Comparison of ENCODE assay signal across 8 cellular contexts in genomic region chr4:98262431-98262830, GRCh38. TPM values are rescaled to one million over a fixed set of nuclear protein-coding genes. Genes with fewer than 3 reads are reported as not detected.
A peak's percentile ranks its signal among the peaks of the same experiment; 100 is the strongest.
DNase-seq lines count a peak whose midpoint lies in the region; ATAC-seq and TF ChIP-seq lines count a peak whose summit lies in the region.

No MANE protein-coding gene starts in this region.

- DNase-seq in GM03348 (ENCODE audit: low spot score) = peak; percentile 5
- DNase-seq in NOMO-1 treated with DMSO at 0.1 percent for 48 hours (lab: John Stamatoyannopoulos, UW; ENCODE audit: unreplicated experiment) = peak; percentile 75
- peak; percentile 8 for DNase-seq in dermis blood vessel endothelial cell
- no peak for DNase-seq in GM13976 (ENCODE audit: low spot score)
- DNase-seq in DMS114 treated with DMSO at 0.1 percent for 48 hours (lab: John Stamatoyannopoulos, UW; ENCODE audit: unreplicated experiment) = no peak
- no peak for DNase-seq in OCI-M2 (lab: John Stamatoyannopoulos, UW; ENCODE audit: unreplicated experiment)

- H3K36me3 Mint-ChIP-seq in nephron (ENCODE audit: low read depth) = peaks cover 10% of the 10 kb centered on the region

- peak overlapping the region; percentile 84 to 100 (median 98) for H3K27ac Mint-ChIP-seq in nephron

- in situ Hi-C loops in GM13976 (cut with MboI; ENCODE audit: low sequenced_read_pairs, unreplicated experiment) = no loop called here

- TF ChIP-seq CTCF in nephron (IDR thresholded peaks at IDR 0.05; ENCODE audit: unreplicated experiment in 3 of 3) = no peak
- no peak for TF ChIP-seq CTCF in GM13976 (IDR thresholded peaks at IDR 0.05; ENCODE audit: borderline replicate concordance, control extremely low read depth, extremely low read depth, insufficient read depth, missing control alignments)

- H3K27me3 Mint-ChIP-seq in nephron (ENCODE audit: low read depth) = no peaks in the 10 kb centered on the region

- no peak for ATAC-seq in HG03135 (IDR thresholded peaks at IDR 0.05; ENCODE audit: unreplicated experiment)

- H3K4me3 Mint-ChIP-seq in nephron = peak overlapping the region; percentile 94 to 99 (median 98)

- H3K9me3 Mint-ChIP-seq in nephron = peaks cover 5% of the 10 kb centered on the region

- peaks cover 33% of the 10 kb centered on the region for H3K4me1 Mint-ChIP-seq in nephron

RNA-seq across cellular contexts. Expression of gene RAP1GDS1, which starts 1.2 kb away (rescaled TPM):
- total RNA-seq in dermis blood vessel endothelial cell = 62.3 and 70.5 TPM in 2 replicates

Comparison
In these comparisons a context has a peak if more than half of its experiments do, and no peak if none do; other contexts are left out.
1. DNase-seq: peak in GM03348 (single experiment), NOMO-1 treated with DMSO at 0.1 percent for 48 hours (single experiment) and dermis blood vessel endothelial cell (single experiment); none in GM13976 (single experiment), DMS114 treated with DMSO at 0.1 percent for 48 hours (single experiment) and OCI-M2 (single experiment).